ENCODE assay signal across 16 cellular contexts in the genomic region with DNA sequence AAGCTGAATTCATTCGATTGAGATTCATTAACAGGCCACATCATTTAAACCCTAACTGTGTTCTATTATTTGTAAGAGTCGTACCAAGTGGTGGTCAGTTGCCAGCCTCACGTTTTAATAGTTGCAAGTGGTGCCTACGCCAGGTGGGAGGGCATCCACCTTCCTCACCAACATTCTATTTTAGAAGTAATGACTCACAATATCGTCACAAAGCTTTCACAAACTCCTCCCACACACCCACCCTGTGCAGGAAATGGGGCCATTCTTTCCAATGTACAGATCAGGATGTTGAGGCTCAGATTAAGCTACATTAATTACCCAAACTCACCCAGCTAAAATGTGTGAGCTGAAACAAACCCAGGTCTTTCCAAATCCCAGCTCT.
DNase-seq lines count a peak whose midpoint lies in the region; TF ChIP-seq lines count a peak whose summit lies in the region.
"Had no signal": no experiment of that assay in that cellular context is flagged by ENCODE, and none has a peak within 500 bp of the region (broad histone marks: within the 10 kb centered on the region; RNA-seq: fewer than 3 reads in every experiment).

No MANE protein-coding gene starts in this region.

- no peak for TF ChIP-seq CTCF in BE2C (IDR thresholded peaks at IDR 0.05; ENCODE audit: low read depth, low read length)

- H3K36me3 ChIP-seq in H7 (replicated peaks; ENCODE audit: control insufficient read depth, insufficient read depth, low read length) (peaks cover 7% of the 10 kb centered on the region), BE2C (no peaks in the 10 kb centered on the region)

- no peak overlapping the region for H3K4me3 ChIP-seq in H7 (ENCODE audit: insufficient read depth, low read depth, low read length)
- no peak overlapping the region for H3K4me3 ChIP-seq in BE2C (ENCODE audit: low read depth, low read length)
- H3K4me3 ChIP-seq: thyroid gland had no signal

- no peaks in the 10 kb centered on the region for H3K27me3 Mint-ChIP-seq in activated CD4-positive, alpha-beta memory T cell treated with anti-CD3 and anti-CD28 coated beads for 36 hours
- H3K27me3 Mint-ChIP-seq: dendritic cell treated with granulocyte-macrophage colony-stimulating factor and Interleukin-4, amounts not matched to agents 40 ng/mL and 50 ng/mL, for 4 days had no signal

- H3K27me3 ChIP-seq in H7 (ENCODE audit: control insufficient read depth, insufficient read depth, low read length) (no peaks in the 10 kb centered on the region), BE2C (no peaks in the 10 kb centered on the region)
- H3K27me3 ChIP-seq: thyroid gland had no signal

- peak; percentile 71 for DNase-seq in activated CD8-positive, alpha-beta memory T cell treated with anti-CD3 and anti-CD28 coated beads for 24 hours
- no peak for DNase-seq in activated CD8-positive, alpha-beta memory T cell treated with anti-CD3 and anti-CD28 coated beads, Interleukin-2, amount 50 U/mL, for 4 hours
- DNase-seq in activated CD4-positive, alpha-beta memory T cell treated with anti-CD3 and anti-CD28 coated beads for 36 hours: peak; percentile 79
- peak; percentile 42 for DNase-seq in dermis blood vessel endothelial cell
- DNase-seq in stimulated activated CD8-positive, alpha-beta memory T cell treated with anti-CD3 and anti-CD28 coated beads, Interleukin-15, amount 100 ng/mL, for 48 hours (ENCODE audit: low read depth in 2 of 2): peak; percentile 32 to 40
- no peak for DNase-seq in H7
- no peak for DNase-seq in BE2C
- no peak for DNase-seq in SHP77 treated with DMSO at 0.1 percent for 48 hours (lab: John Stamatoyannopoulos, UW)
- DNase-seq: DND-41, foreskin fibroblast, NCI-H2081, nephron progenitor cell, OCI-M1, T-helper 9 cell, thyroid gland had no signal

- CTCF ChIA-PET in activated CD4-positive, alpha-beta memory T cell treated with anti-CD3 and anti-CD28 coated beads for 36 hours (lab: Charles Lee): interaction anchor here (1.0 to 2.8 kb wide), 5 partner anchors 9 to 12 kb away, joined by 3 to 10 read pairs (median 4); no protein-coding TSS in a partner anchor

- H3K9me3 ChIP-seq in BE2C: no peaks in the 10 kb centered on the region
- H3K9me3 ChIP-seq: thyroid gland had no signal

- POLR2A ChIA-PET in activated CD4-positive, alpha-beta memory T cell treated with anti-CD3 and anti-CD28 coated beads for 36 hours (lab: Charles Lee): interaction anchor here (1.1 to 1.5 kb wide), 2 partner anchors 9 to 77 kb away, joined by 4 to 6 read pairs; a partner anchor contains a TSS

- H3K4me1 ChIP-seq in BE2C: no peaks in the 10 kb centered on the region
- H3K4me1 ChIP-seq: thyroid gland had no signal

- H3K4me1 Mint-ChIP-seq in activated CD4-positive, alpha-beta memory T cell treated with anti-CD3 and anti-CD28 coated beads for 36 hours (ENCODE audit: low read depth): peaks cover 55% of the 10 kb centered on the region
- H3K4me1 Mint-ChIP-seq: nephron progenitor cell had no signal

- intact Hi-C loops in activated CD4-positive, alpha-beta memory T cell treated with anti-CD3 and anti-CD28 coated beads for 36 hours (cut with micrococcal nuclease): loop anchor here (1.0 kb wide), 1 partner anchor 8 kb away; no protein-coding TSS in a partner anchor

- H3K36me3 Mint-ChIP-seq in activated CD4-positive, alpha-beta memory T cell treated with anti-CD3 and anti-CD28 coated beads for 36 hours: peaks cover 15% of the 10 kb centered on the region

- no peaks in the 10 kb centered on the region for H3K9me3 Mint-ChIP-seq in activated CD4-positive, alpha-beta memory T cell treated with anti-CD3 and anti-CD28 coated beads for 36 hours
- H3K9me3 Mint-ChIP-seq: nephron progenitor cell had no signal

- peak overlapping the region; percentile 86 for H3K27ac Mint-ChIP-seq in activated CD4-positive, alpha-beta memory T cell treated with anti-CD3 and anti-CD28 coated beads for 36 hours
- H3K27ac Mint-ChIP-seq: dendritic cell treated with granulocyte-macrophage colony-stimulating factor and Interleukin-4, amounts not matched to agents 40 ng/mL and 50 ng/mL, for 4 days had no signal

- H3K4me3 Mint-ChIP-seq in activated CD4-positive, alpha-beta memory T cell treated with anti-CD3 and anti-CD28 coated beads for 36 hours: no peak overlapping the region
- H3K4me3 Mint-ChIP-seq: dendritic cell treated with granulocyte-macrophage colony-stimulating factor and Interleukin-4, amounts not matched to agents 40 ng/mL and 50 ng/mL, for 4 days; nephron progenitor cell had no signal

Comparison
In these comparisons a context has a peak if more than half of its experiments do, and no peak if none do; other contexts are left out.
1. DNase-seq: peak in activated CD8-positive, alpha-beta memory T cell treated with anti-CD3 and anti-CD28 coated beads for 24 hours (single experiment), activated CD4-positive, alpha-beta memory T cell treated with anti-CD3 and anti-CD28 coated beads for 36 hours (single experiment), dermis blood vessel endothelial cell (single experiment) and stimulated activated CD8-positive, alpha-beta memory T cell treated with anti-CD3 and anti-CD28 coated beads, Interleukin-15, amount 100 ng/mL, for 48 hours (2 of 2); none in activated CD8-positive, alpha-beta memory T cell treated with anti-CD3 and anti-CD28 coated beads, Interleukin-2, amount 50 U/mL, for 4 hours (single experiment), H7 (single experiment), BE2C (single experiment) and SHP77 treated with DMSO at 0.1 percent for 48 hours (single experiment).